ENCODE assay signal across 8 cellular contexts in the genomic region with DNA sequence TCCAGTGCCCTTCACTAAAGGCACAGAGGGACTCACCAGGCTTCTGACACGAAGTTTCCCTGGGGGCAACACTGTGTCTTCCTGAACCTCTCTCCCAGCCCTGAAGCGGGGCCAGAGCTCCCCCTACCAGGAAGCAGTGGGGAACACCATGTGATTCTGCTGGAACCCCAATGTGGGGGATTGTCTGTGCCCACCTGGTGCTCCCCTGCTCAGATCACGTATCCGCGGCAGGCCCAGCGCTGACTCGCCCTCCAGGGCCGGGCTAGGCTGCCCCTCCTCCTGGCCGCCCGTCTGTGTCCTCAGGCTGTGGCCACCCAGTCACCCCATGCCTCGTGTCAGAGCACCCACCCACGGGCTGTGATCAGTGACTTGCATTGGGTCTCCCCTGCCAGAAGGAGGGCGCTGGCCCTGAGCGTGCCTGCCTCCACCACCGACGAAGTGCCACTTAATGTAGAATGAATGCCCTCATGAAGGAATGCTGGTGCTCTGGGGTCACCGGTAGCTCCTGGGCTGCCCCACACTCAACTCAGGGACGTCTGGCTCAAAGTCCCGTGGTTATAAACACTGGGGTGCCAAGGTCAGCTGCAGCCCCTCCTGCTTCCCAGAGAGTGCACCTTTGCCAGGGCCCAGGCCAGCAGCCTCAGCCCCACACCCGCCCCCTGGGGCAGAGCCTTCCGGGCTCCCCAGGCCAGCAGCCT. TPM values are rescaled to one million over a fixed set of nuclear protein-coding genes. Genes with fewer than 3 reads are reported as not detected.
DNase-seq lines count a peak whose midpoint lies in the region; ATAC-seq and TF ChIP-seq lines count a peak whose summit lies in the region.

No MANE protein-coding gene starts in this region.

- peak; percentile 81 to 93 for DNase-seq in NCI-H524 (lab: John Stamatoyannopoulos, UW)
- no peak for DNase-seq in NCI-H524 treated with DMSO at 0.1 percent for 48 hours (lab: John Stamatoyannopoulos, UW)
- peak; percentile 88 to 92 for DNase-seq in SJCRH30
- DNase-seq in fibroblast of pulmonary artery (ENCODE audit: low read depth), result peak; percentile 54
- no peak for DNase-seq in cerebellum (ENCODE audit: low spot score)
- no peak for DNase-seq in GOT3 (lab: John Stamatoyannopoulos, UW)

- TF ChIP-seq CTCF in fibroblast of pulmonary artery (IDR thresholded peaks at IDR 0.05; ENCODE audit: low read length, missing control alignments), result peak; percentile 55

- H3K9me3 ChIP-seq in SJCRH30 (replicated peaks), result 0 out of 2 replicates have a peak, but pooled peaks cover 2% of the 10 kb centered on the region
- H3K9me3 ChIP-seq in skeletal muscle tissue (ENCODE audit: control insufficient read depth in 3 of 3, low read length in 3 of 3), result no peaks in the 10 kb centered on the region

- H3K9ac ChIP-seq in skeletal muscle tissue (ENCODE audit: low read depth in 1 of 3, low read length in 3 of 3), result peak overlapping the region in 1 of 3 donors; percentile 33

- H3K27ac ChIP-seq in SJCRH30, result peak overlapping the region; percentile 91
- peak overlapping the region; percentile 56 for H3K27ac ChIP-seq in skeletal muscle tissue (ENCODE audit: low read depth, low read length)

- ATAC-seq in HG03460 (IDR thresholded peaks at IDR 0.05; ENCODE audit: unreplicated experiment), result no peak

- H3K4me1 ChIP-seq in SJCRH30 (peaks cover 54% of the 10 kb centered on the region), skeletal muscle tissue (ENCODE audit: control insufficient read depth in 3 of 3, insufficient read depth in 3 of 3, low read length in 3 of 3) (peaks cover 6 to 24% (median 15%) of the 10 kb centered on the region in 3 donors)

- peak overlapping the region; percentile 25 for H3K4me3 ChIP-seq in SJCRH30
- no peak overlapping the region for H3K4me3 ChIP-seq in fibroblast of pulmonary artery (replicated peaks; ENCODE audit: low read depth, low read length)
- H3K4me3 ChIP-seq in skeletal muscle tissue (ENCODE audit: low read length in 3 of 3), result no peak overlapping the region

- no peaks in the 10 kb centered on the region for H3K36me3 ChIP-seq in SJCRH30
- H3K36me3 ChIP-seq in skeletal muscle tissue (ENCODE audit: control insufficient read depth in 3 of 3, insufficient read depth in 3 of 3, low read length in 3 of 3), result no peaks in the 10 kb centered on the region

- H3K27me3 ChIP-seq in SJCRH30 (no peaks in the 10 kb centered on the region), skeletal muscle tissue (ENCODE audit: control insufficient read depth in 3 of 3, insufficient read depth in 3 of 3, low read length in 3 of 3) (peaks cover 19 to 43% (median 37%) of the 10 kb centered on the region in 3 donors)

RNA-seq across cellular contexts. Expression of a gene that starts 22.1 kb away (rescaled TPM):
- 15.7 and 18.5 TPM in 2 replicates for total RNA-seq in SJCRH30 (2014; rRNA removed; shearing (Covaris generic))
- total RNA-seq in skeletal muscle tissue (5.7 TPM), cerebellum (4.2 TPM)

Comparison
In these comparisons a context has a peak if more than half of its experiments do, and no peak if none do; other contexts are left out.
1. DNase-seq: peak in NCI-H524 (2 of 2), SJCRH30 (2 of 2) and fibroblast of pulmonary artery (single experiment); none in NCI-H524 treated with DMSO at 0.1 percent for 48 hours (single experiment), cerebellum (single experiment) and GOT3 (single experiment).